8 cellular contexts compared by ENCODE assay signal in genomic region chr7:45922810-45923209, GRCh38. TPM values are rescaled to one million over a fixed set of nuclear protein-coding genes. Genes with fewer than 3 reads are reported as not detected.
DNase-seq lines count a peak whose midpoint lies in the region; ATAC-seq and TF ChIP-seq lines count a peak whose summit lies in the region.

No MANE protein-coding gene starts in this region.

- TF ChIP-seq CTCF in tibial artery (IDR thresholded peaks at IDR 0.05) (no peak), colonic mucosa (IDR thresholded peaks at IDR 0.05) (no peak)

- peak overlapping the region; percentile 55 for H3K4me3 ChIP-seq in iPS-18c (ENCODE audit: insufficient read depth, low read depth, low read length)
- H3K4me3 ChIP-seq in tibial artery = peak overlapping the region; percentile 64 to 67
- no peak overlapping the region for H3K4me3 ChIP-seq in colonic mucosa

- peaks cover 0 to 66% (median 51%) of the 10 kb centered on the region in 4 donors for H3K4me1 ChIP-seq in tibial artery
- no peaks in the 10 kb centered on the region for H3K4me1 ChIP-seq in colonic mucosa

- ATAC-seq in GM19467 (IDR thresholded peaks at IDR 0.05; ENCODE audit: unreplicated experiment) (no peak), left lobe of liver (no peak)

- peaks cover 31% of the 10 kb centered on the region for H3K4me1 Mint-ChIP-seq in activated T-cell treated with anti-CD3 and anti-CD28 coated beads, Interleukin-2, amount 50 U/mL, for 24 hours (ENCODE audit: low read depth)
- H3K4me1 Mint-ChIP-seq in activated T-helper 2 cell treated with anti-CD3 and anti-CD28 coated beads, Interferon-gamma antibody, Interleukin-2, Interleukin-4, amounts not matched to agents 10 μg/mL and 5 μg/mL and 100 μg/mL, durations not matched to agents 14 hours and 24 hours and 36 hours (ENCODE audit: low read depth) = peaks cover 27% of the 10 kb centered on the region

- H3K4me3 Mint-ChIP-seq in activated T-cell treated with anti-CD3 and anti-CD28 coated beads, Interleukin-2, amount 50 U/mL, for 24 hours = peak overlapping the region; percentile 32
- peak overlapping the region; percentile 38 for H3K4me3 Mint-ChIP-seq in activated T-helper 2 cell treated with anti-CD3 and anti-CD28 coated beads, Interferon-gamma antibody, Interleukin-2, Interleukin-4, amounts not matched to agents 10 μg/mL and 5 μg/mL and 100 μg/mL, durations not matched to agents 14 hours and 24 hours and 36 hours (ENCODE audit: low read depth)

- H3K27me3 ChIP-seq in tibial artery = no peaks in the 10 kb centered on the region
- peaks cover 37% of the 10 kb centered on the region for H3K27me3 ChIP-seq in colonic mucosa

- no peaks in the 10 kb centered on the region for H3K9me3 Mint-ChIP-seq in activated T-cell treated with anti-CD3 and anti-CD28 coated beads, Interleukin-2, amount 50 U/mL, for 24 hours
- H3K9me3 Mint-ChIP-seq in activated T-helper 2 cell treated with anti-CD3 and anti-CD28 coated beads, Interferon-gamma antibody, Interleukin-2, Interleukin-4, amounts not matched to agents 10 μg/mL and 5 μg/mL and 100 μg/mL, durations not matched to agents 14 hours and 24 hours and 36 hours = no peaks in the 10 kb centered on the region

- H3K36me3 Mint-ChIP-seq in activated T-cell treated with anti-CD3 and anti-CD28 coated beads, Interleukin-2, amount 50 U/mL, for 24 hours (ENCODE audit: low read depth) = no peaks in the 10 kb centered on the region
- H3K36me3 Mint-ChIP-seq in activated T-helper 2 cell treated with anti-CD3 and anti-CD28 coated beads, Interferon-gamma antibody, Interleukin-2, Interleukin-4, amounts not matched to agents 10 μg/mL and 5 μg/mL and 100 μg/mL, durations not matched to agents 14 hours and 24 hours and 36 hours (ENCODE audit: low read depth) = no peaks in the 10 kb centered on the region

- H3K9me3 ChIP-seq in iPS-18c (ENCODE audit: control insufficient read depth, insufficient read depth, low read length) (no peaks in the 10 kb centered on the region), tibial artery (no peaks in the 10 kb centered on the region), colonic mucosa (no peaks in the 10 kb centered on the region)

- peaks cover 62% of the 10 kb centered on the region for H3K27me3 Mint-ChIP-seq in activated T-cell treated with anti-CD3 and anti-CD28 coated beads, Interleukin-2, amount 50 U/mL, for 24 hours
- H3K27me3 Mint-ChIP-seq in activated T-helper 2 cell treated with anti-CD3 and anti-CD28 coated beads, Interferon-gamma antibody, Interleukin-2, Interleukin-4, amounts not matched to agents 10 μg/mL and 5 μg/mL and 100 μg/mL, durations not matched to agents 14 hours and 24 hours and 36 hours (ENCODE audit: low read depth) = peaks cover 61% of the 10 kb centered on the region

- intact Hi-C loops in activated T-helper 2 cell treated with anti-CD3 and anti-CD28 coated beads, Interferon-gamma antibody, Interleukin-2, Interleukin-4, amounts not matched to agents 10 μg/mL and 5 μg/mL and 100 μg/mL, durations not matched to agents 14 hours and 24 hours and 36 hours (cut with micrococcal nuclease) = loop anchor here (2.0 kb wide), 1 partner anchor 1332 kb away; no protein-coding TSS in a partner anchor
- intact Hi-C loops in tibial artery (cut with DNase I; ENCODE audit: low total_unique reads) = loop anchor here (2.0 to 5.0 kb wide), 4 partner anchors 430 to 1329 kb away; no protein-coding TSS in a partner anchor
- intact Hi-C loops in colonic mucosa (cut with DNase I) = no loop called here

- DNase-seq in activated T-cell treated with anti-CD3 and anti-CD28 coated beads, Interleukin-2, amount 50 U/mL, for 24 hours = no peak
- DNase-seq in activated T-cell treated with anti-CD3 and anti-CD28 coated beads, Interleukin-2, amount 50 U/mL, for 1 hour = no peak
- no peak for DNase-seq in activated T-helper 2 cell treated with anti-CD3 and anti-CD28 coated beads, Interferon-gamma antibody, Interleukin-2, Interleukin-4, amounts not matched to agents 10 μg/mL and 5 μg/mL and 100 μg/mL, durations not matched to agents 14 hours and 24 hours and 36 hours (ENCODE audit: low spot score)
- DNase-seq in tibial artery (no peak), colonic mucosa (no peak), left lobe of liver (ENCODE audit: low spot score) (no peak)

- H3K36me3 ChIP-seq in tibial artery (no peaks in the 10 kb centered on the region), colonic mucosa (no peaks in the 10 kb centered on the region)

- H3K27ac Mint-ChIP-seq in activated T-cell treated with anti-CD3 and anti-CD28 coated beads, Interleukin-2, amount 50 U/mL, for 24 hours = no peak overlapping the region
- H3K27ac Mint-ChIP-seq in activated T-helper 2 cell treated with anti-CD3 and anti-CD28 coated beads, Interferon-gamma antibody, Interleukin-2, Interleukin-4, amounts not matched to agents 10 μg/mL and 5 μg/mL and 100 μg/mL, durations not matched to agents 14 hours and 24 hours and 36 hours = no peak overlapping the region

- H3K27ac ChIP-seq in tibial artery (peak overlapping the region; percentile 73 to 74), colonic mucosa (no peak overlapping the region)

- H3K9ac ChIP-seq in colonic mucosa (ENCODE audit: low read depth in 2 of 2, low read length in 2 of 2) = no peak overlapping the region

RNA-seq across cellular contexts. Expression of gene IGFBP3, which starts 1.7 kb away (rescaled TPM):
- 0.41 and 0.48 TPM in 2 replicates for total RNA-seq in activated T-helper 2 cell treated with anti-CD3 and anti-CD28 coated beads, Interferon-gamma antibody, Interleukin-2, Interleukin-4, amounts not matched to agents 10 μg/mL and 5 μg/mL and 100 μg/mL, durations not matched to agents 14 hours and 24 hours and 36 hours
- total RNA-seq in colonic mucosa (10 to 100 TPM; 23.2 to 36.9 TPM), left lobe of liver (140 TPM)

RNA-seq across cellular contexts. Expression of gene IGFBP1, which starts 34.5 kb away (rescaled TPM):
- not detected in 2 replicates for total RNA-seq in activated T-helper 2 cell treated with anti-CD3 and anti-CD28 coated beads, Interferon-gamma antibody, Interleukin-2, Interleukin-4, amounts not matched to agents 10 μg/mL and 5 μg/mL and 100 μg/mL, durations not matched to agents 14 hours and 24 hours and 36 hours
- total RNA-seq in colonic mucosa (under 1 TPM in 1 of 2 donors, not detected in 1; 0.49 TPM), left lobe of liver (13.7 TPM)

RNA-seq across cellular contexts. Expression of gene CCDC201, which starts 49.9 kb away (rescaled TPM):
- not detected in 2 replicates for total RNA-seq in activated T-helper 2 cell treated with anti-CD3 and anti-CD28 coated beads, Interferon-gamma antibody, Interleukin-2, Interleukin-4, amounts not matched to agents 10 μg/mL and 5 μg/mL and 100 μg/mL, durations not matched to agents 14 hours and 24 hours and 36 hours
- total RNA-seq in colonic mucosa (not detected), left lobe of liver (not detected)

Comparison
In these comparisons a context has a peak if more than half of its experiments do, and no peak if none do; other contexts are left out.
1. RNA of gene IGFBP3, which starts 1.7 kb away (total RNA-seq): 140 TPM in left lobe of liver (single experiment) and 23.2 to 36.9 TPM in colonic mucosa; 0.41 to 0.48 TPM in activated T-helper 2 cell treated with anti-CD3 and anti-CD28 coated beads, Interferon-gamma antibody, Interleukin-2, Interleukin-4, amounts not matched to agents 10 μg/mL and 5 μg/mL and 100 μg/mL, durations not matched to agents 14 hours and 24 hours and 36 hours; every median in the first group is over 10 times any median in the second.